Comparison of ENCODE assay signal across 8 cellular contexts in the genomic region with DNA sequence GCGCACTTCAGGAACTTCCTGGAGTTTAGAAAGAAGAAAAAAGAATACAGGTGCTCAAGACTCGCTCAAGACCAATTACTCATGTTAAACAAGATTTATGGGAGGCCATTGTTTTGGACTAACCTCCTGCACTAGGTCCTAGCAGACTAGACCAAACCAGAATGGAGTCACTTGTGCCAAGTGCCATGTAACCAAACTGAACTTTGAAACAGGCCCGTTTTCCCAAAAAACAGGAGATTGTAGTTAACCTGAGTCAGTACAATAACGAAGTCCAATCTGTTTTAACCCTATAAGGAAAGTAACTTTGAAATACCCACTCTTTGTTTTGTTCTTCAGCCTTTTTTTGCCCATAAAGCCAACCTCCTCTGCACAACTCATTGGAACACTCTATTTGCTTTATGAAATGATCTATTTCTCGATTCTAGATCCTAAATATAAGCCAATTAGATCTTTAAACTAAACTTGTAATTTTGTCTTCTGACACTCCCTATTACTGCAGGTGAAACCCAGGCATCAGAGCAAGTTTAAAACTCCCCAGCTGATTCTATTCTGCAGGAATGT. TPM values are rescaled to one million over a fixed set of nuclear protein-coding genes. Genes with fewer than 3 reads are reported as not detected.
A peak's percentile ranks its signal among the peaks of the same experiment; 100 is the strongest.
DNase-seq lines count a peak whose midpoint lies in the region; ATAC-seq and TF ChIP-seq lines count a peak whose summit lies in the region.

No MANE protein-coding gene starts in this region.

- H3K4me2 ChIP-seq in BLaER1 = peak overlapping the region; percentile 90

- H3K4me1 Mint-ChIP-seq in neural crest cell = peaks cover 42% of the 10 kb centered on the region

- no peak for DNase-seq in NB4 (ENCODE audit: low read depth)
- DNase-seq in neural crest cell (ENCODE audit: low read depth, low spot score) = no peak
- DNase-seq in RKO (ENCODE audit: low spot score) = no peak
- DNase-seq in G401 (ENCODE audit: low spot score) = no peak
- DNase-seq in stimulated activated naive CD4-positive, alpha-beta T cell treated with Interleukin-2 at 50 U/mL for 16 hours (lab: John Stamatoyannopoulos, UW) = no peak

- H3K4me1 ChIP-seq in BLaER1 (peaks cover 34% of the 10 kb centered on the region), duodenal mucosa (ENCODE audit: control insufficient read depth in 1 of 2, insufficient read depth in 2 of 2, low read length in 2 of 2) (peaks cover 3 to 20% of the 10 kb centered on the region in 2 donors)

- no peak for ATAC-seq in GM19452 (IDR thresholded peaks at IDR 0.05; ENCODE audit: unreplicated experiment)

- TF ChIP-seq CTCF in NB4 (IDR thresholded peaks at IDR 0.05; ENCODE audit: low read depth, low read length) (no peak), neural crest cell (conservative IDR thresholded peaks at IDR 0.05) (no peak)

- H3K36me3 Mint-ChIP-seq in neural crest cell (ENCODE audit: low read depth) = peaks cover 2% of the 10 kb centered on the region

- H3K27ac ChIP-seq in BLaER1 (peak overlapping the region; percentile 84), duodenal mucosa (ENCODE audit: low read depth, low read length) (no peak overlapping the region)

- no peak for TF ChIP-seq POLR2A in NB4 (IDR thresholded peaks at IDR 0.05; ENCODE audit: extremely low read depth, insufficient read length)

- no peaks in the 10 kb centered on the region for H4K20me1 ChIP-seq in BLaER1

- H3K9me3 ChIP-seq in BLaER1 = peaks cover 8% of the 10 kb centered on the region
- no peaks in the 10 kb centered on the region for H3K9me3 ChIP-seq in duodenal mucosa (ENCODE audit: control insufficient read depth in 1 of 2, low read length in 2 of 2)

- H3K27me3 ChIP-seq in BLaER1 = no peaks in the 10 kb centered on the region
- H3K27me3 ChIP-seq in duodenal mucosa (ENCODE audit: control insufficient read depth in 1 of 2, insufficient read depth in 2 of 2, low read length in 2 of 2) = no peaks in the 10 kb centered on the region

- H3K36me3 ChIP-seq in BLaER1 (no peaks in the 10 kb centered on the region), duodenal mucosa (ENCODE audit: control insufficient read depth in 1 of 2, insufficient read depth in 2 of 2, low read length in 2 of 2) (no peaks in the 10 kb centered on the region)

- peak overlapping the region; percentile 97 for H3K4me3 Mint-ChIP-seq in neural crest cell

- in situ Hi-C loops in G401 (cut with HindIII; ENCODE audit: low sequenced_read_pairs) = no loop called here

- H3K9ac ChIP-seq in BLaER1 = peak overlapping the region; percentile 86
- H3K9ac ChIP-seq in duodenal mucosa (ENCODE audit: low read depth in 1 of 2, low read length in 2 of 2) = peak overlapping the region; percentile 29 to 80

- no peaks in the 10 kb centered on the region for H3K27me3 Mint-ChIP-seq in neural crest cell (ENCODE audit: low read depth)

- H3K9me3 Mint-ChIP-seq in neural crest cell = no peaks in the 10 kb centered on the region

- H3K4me3 ChIP-seq in BLaER1 = peak overlapping the region; percentile 90
- H3K4me3 ChIP-seq in NB4 (ENCODE audit: low read depth, low read length) = peak overlapping the region; percentile 93
- H3K4me3 ChIP-seq in duodenal mucosa (ENCODE audit: low read depth in 1 of 2, low read length in 2 of 2) = peak overlapping the region; percentile 73 to 81

- H3K27ac Mint-ChIP-seq in neural crest cell (ENCODE audit: unreplicated experiment) = peak overlapping the region; percentile 97

RNA-seq across cellular contexts. Expression of a gene that starts 0.7 kb away (rescaled TPM):
- total RNA-seq in neural crest cell = 55.5 and 60.0 TPM in 2 replicates
- total RNA-seq in G401 (2014; rRNA removed; shearing (Covaris generic)) = 46.2 and 50.5 TPM in 2 replicates
